In the genomic region with DNA sequence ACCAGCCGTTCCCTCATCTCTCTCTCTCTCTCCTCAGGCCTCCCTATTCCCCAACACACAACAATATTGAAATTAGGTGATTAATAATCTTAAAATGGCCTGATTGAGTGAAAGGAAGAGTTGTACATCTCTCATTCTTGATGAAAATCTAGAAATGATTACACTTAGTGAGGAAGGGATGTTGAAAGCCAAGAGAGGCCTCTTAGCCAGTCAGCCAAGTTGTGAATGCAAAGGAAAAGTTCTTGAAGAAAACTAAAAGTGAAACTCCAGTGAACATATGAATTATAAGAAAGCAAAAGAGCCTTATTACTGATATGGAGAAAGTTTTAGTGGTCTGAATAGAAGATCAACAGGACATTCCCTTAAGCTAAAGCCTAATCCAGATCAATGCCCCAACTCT, we compare ENCODE assay signal across 21 cellular contexts.
"Had no signal": no experiment of that assay in that cellular context is flagged by ENCODE, and none has a peak within 500 bp of the region (broad histone marks: within the 10 kb centered on the region; RNA-seq: fewer than 3 reads in every experiment).

No MANE protein-coding gene starts in this region.

- H3K4me1 Mint-ChIP-seq: activated CD4-positive, alpha-beta T cell treated with anti-CD3 and anti-CD28 coated beads, Interleukin-2, amount 10 ng/mL, durations not matched to agents 24 days and 14 days; central memory CD8-positive, alpha-beta T cell had no signal

- H3K27me3 Mint-ChIP-seq: activated CD4-positive, alpha-beta memory T cell treated with anti-CD3 and anti-CD28 coated beads, Interleukin-2, amount 10 ng/mL, durations not matched to agents 7 days and 5 days; activated CD4-positive, alpha-beta T cell treated with anti-CD3 and anti-CD28 coated beads, Interleukin-2, amount 10 ng/mL, durations not matched to agents 24 days and 14 days; activated naive CD4-positive, alpha-beta T cell treated with anti-CD3 and anti-CD28 coated beads, Interleukin-2, amount 10 ng/mL, durations not matched to agents 7 days and 5 days; central memory CD8-positive, alpha-beta T cell; dendritic cell treated with granulocyte-macrophage colony-stimulating factor and Interleukin-4, amounts not matched to agents 40 ng/mL and 50 ng/mL, for 4 days had no signal

- ATAC-seq: esophagus mucosa had no signal

- DNase-seq: activated CD4-positive, alpha-beta memory T cell treated with anti-CD3 and anti-CD28 coated beads, Interleukin-2, amount 10 ng/mL, durations not matched to agents 7 days and 5 days; activated CD4-positive, alpha-beta T cell treated with anti-CD3 and anti-CD28 coated beads, Interleukin-2, amount 50 U/mL, for 4 hours; activated CD4-positive, CD25-positive, alpha-beta regulatory T cell; activated CD4-positive, CD25-positive, alpha-beta regulatory T cell treated with anti-CD3 and anti-CD28 coated beads, Interleukin-2, amount 50 U/mL, for 72 hours; activated CD8-positive, alpha-beta memory T cell treated with anti-CD3 and anti-CD28 coated beads, Interleukin-2, amount 50 U/mL, for 48 hours; activated effector memory CD4-positive, alpha-beta T cell treated with anti-CD3 and anti-CD28 coated beads, Interleukin-2, amount 50 U/mL, for 16 hours; activated naive CD4-positive, alpha-beta T cell treated with anti-CD3 and anti-CD28 coated beads, Interleukin-2, amount 10 ng/mL, durations not matched to agents 7 days and 5 days; amniotic stem cell; anterior cingulate cortex; brain microvascular endothelial cell; dorsolateral prefrontal cortex; effector memory CD4-positive, alpha-beta T cell; endodermal cell; foreskin fibroblast; head of caudate nucleus had no signal

- H3K36me3 Mint-ChIP-seq: activated naive CD4-positive, alpha-beta T cell treated with anti-CD3 and anti-CD28 coated beads, Interleukin-2, amount 10 ng/mL, durations not matched to agents 7 days and 5 days; activated naive CD8-positive, alpha-beta T cell had no signal

- H3K27ac Mint-ChIP-seq: activated CD4-positive, alpha-beta memory T cell treated with anti-CD3 and anti-CD28 coated beads, Interleukin-2, amount 10 ng/mL, durations not matched to agents 7 days and 5 days; activated CD4-positive, alpha-beta T cell treated with anti-CD3 and anti-CD28 coated beads, Interleukin-2, amount 10 ng/mL, durations not matched to agents 24 days and 14 days; activated naive CD4-positive, alpha-beta T cell treated with anti-CD3 and anti-CD28 coated beads, Interleukin-2, amount 10 ng/mL, durations not matched to agents 7 days and 5 days; activated naive CD8-positive, alpha-beta T cell; activated T-helper 2 cell treated with anti-CD3 and anti-CD28 coated beads, Interferon-gamma antibody, Interleukin-2, Interleukin-4, amounts not matched to agents 10 μg/mL and 5 μg/mL and 100 μg/mL, durations not matched to agents 14 hours and 24 hours and 36 hours; dendritic cell treated with granulocyte-macrophage colony-stimulating factor and Interleukin-4, amounts not matched to agents 40 ng/mL and 50 ng/mL, for 4 days; endodermal cell had no signal

- H3K4me3 Mint-ChIP-seq: activated CD4-positive, alpha-beta memory T cell treated with anti-CD3 and anti-CD28 coated beads, Interleukin-2, amount 10 ng/mL, durations not matched to agents 7 days and 5 days; activated CD4-positive, alpha-beta T cell treated with anti-CD3 and anti-CD28 coated beads, Interleukin-2, amount 10 ng/mL, durations not matched to agents 24 days and 14 days; activated naive CD4-positive, alpha-beta T cell treated with anti-CD3 and anti-CD28 coated beads, Interleukin-2, amount 10 ng/mL, durations not matched to agents 7 days and 5 days; activated naive CD8-positive, alpha-beta T cell; central memory CD8-positive, alpha-beta T cell; dendritic cell treated with granulocyte-macrophage colony-stimulating factor and Interleukin-4, amounts not matched to agents 40 ng/mL and 50 ng/mL, for 4 days; endodermal cell had no signal
